In the genomic region with DNA sequence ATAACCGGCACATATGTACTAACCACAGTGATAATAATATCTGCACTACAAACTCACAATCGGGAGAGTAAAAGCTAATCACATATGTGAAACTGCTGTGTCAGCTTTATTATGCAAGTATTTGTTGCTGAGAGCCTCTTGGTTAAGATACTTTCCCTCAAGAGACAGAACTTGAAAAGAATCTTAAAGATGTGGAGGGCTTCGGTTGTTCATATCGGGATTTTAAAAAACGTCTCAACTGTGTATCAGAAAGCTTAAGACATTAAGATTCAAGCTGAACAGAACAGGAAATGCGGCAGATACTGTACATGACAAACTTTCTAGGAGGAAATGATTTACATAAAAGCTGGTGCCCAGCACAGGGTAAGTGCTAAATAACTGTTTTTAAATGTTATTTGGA, we compare ENCODE assay signal across 13 cellular contexts. TPM values are rescaled to one million over a fixed set of nuclear protein-coding genes. Genes with fewer than 3 reads are reported as not detected.
A peak's percentile ranks its signal among the peaks of the same experiment; 100 is the strongest.
DNase-seq lines count a peak whose midpoint lies in the region; ATAC-seq and TF ChIP-seq lines count a peak whose summit lies in the region.
"Had no signal": no experiment of that assay in that cellular context is flagged by ENCODE, and none has a peak within 500 bp of the region (broad histone marks: within the 10 kb centered on the region; RNA-seq: fewer than 3 reads in every experiment).

No MANE protein-coding gene starts in this region.

- H3K4me1 Mint-ChIP-seq in effector memory CD8-positive, alpha-beta T cell (ENCODE audit: low read depth in 2 of 2): peaks cover 3 to 7% of the 10 kb centered on the region in 2 donors

- ATAC-seq in HG03432 (IDR thresholded peaks at IDR 0.05; ENCODE audit: unreplicated experiment) (peak; percentile 24), HG03135 (IDR thresholded peaks at IDR 0.05; ENCODE audit: unreplicated experiment) (no peak), HG02759 (IDR thresholded peaks at IDR 0.05; ENCODE audit: unreplicated experiment) (no peak), SK-N-SH treated with all-trans-retinoic acid at 6 μM for 48 hours (no peak)
- ATAC-seq in effector memory CD8-positive, alpha-beta T cell (replicated peaks): peak; percentile 30

- 38 to 72% methylated on average over 6 of the region's 6 CpGs for WGBS in sigmoid colon, 2 donors

- DNase-seq in GM03348 (ENCODE audit: low spot score) (peak; percentile 17), sigmoid colon (no peak), cardiac septum (ENCODE audit: low spot score) (no peak)
- DNase-seq in effector memory CD8-positive, alpha-beta T cell: no peak
- DNase-seq: activated CD4-positive, alpha-beta T cell treated with anti-CD3 and anti-CD28 coated beads, Interleukin-2, amount 50 U/mL, for 48 hours; DND-41; mesendoderm; NCI-H524 treated with DMSO at 0.1 percent for 48 hours had no signal

- no peaks in the 10 kb centered on the region for H3K36me3 ChIP-seq in sigmoid colon
- H3K36me3 ChIP-seq: breast epithelium had no signal

- H3K4me3 ChIP-seq in sigmoid colon: no peak overlapping the region

- H3K4me3 Mint-ChIP-seq in effector memory CD8-positive, alpha-beta T cell: peak overlapping the region; percentile 74

- peaks cover 0 to 22% (median 9%) of the 10 kb centered on the region in 4 donors for H3K4me1 ChIP-seq in sigmoid colon
- H3K4me1 ChIP-seq: breast epithelium had no signal

- peaks cover 0 to 7% of the 10 kb centered on the region in 2 donors for H3K9me3 Mint-ChIP-seq in effector memory CD8-positive, alpha-beta T cell

- no peaks in the 10 kb centered on the region for H3K27me3 ChIP-seq in sigmoid colon
- H3K27me3 ChIP-seq: breast epithelium had no signal

- TF ChIP-seq POLR2A in sigmoid colon (IDR thresholded peaks at IDR 0.05): no peak

- no peak for TF ChIP-seq CTCF in sigmoid colon (IDR thresholded peaks at IDR 0.05)

- H3K27me3 Mint-ChIP-seq in effector memory CD8-positive, alpha-beta T cell: peaks cover 0 to 7% of the 10 kb centered on the region in 2 donors

- H3K27ac ChIP-seq in sigmoid colon: peak overlapping the region; percentile 82 to 86 (median 85)

- H3K36me3 Mint-ChIP-seq in effector memory CD8-positive, alpha-beta T cell (ENCODE audit: insufficient read depth): peaks cover 6% of the 10 kb centered on the region

- H3K27ac Mint-ChIP-seq in effector memory CD8-positive, alpha-beta T cell: peak overlapping the region; percentile 63 to 84

- no peak for TF ChIP-seq EP300 in sigmoid colon (IDR thresholded peaks at IDR 0.05)

- intact Hi-C loops in sigmoid colon (cut with DNase I) (loop anchor here (5.0 to 10.0 kb wide), 3 partner anchors 60 to 275 kb away; a partner anchor contains a TSS), cardiac septum (cut with DNase I) (loop anchor here (10.0 kb wide), 1 partner anchor 108 kb away; no protein-coding TSS in a partner anchor)

- peaks cover 0 to 3% (median 0%) of the 10 kb centered on the region in 4 donors for H3K9me3 ChIP-seq in sigmoid colon
- H3K9me3 ChIP-seq: breast epithelium had no signal

TF ChIP-seq in SK-N-SH treated with all-trans-retinoic acid at 6 μM for 48 hours, 23 proteins besides CTCF, POLR2A, EP300 and RAD21:
- TF ChIP-seq, protein P1, sequence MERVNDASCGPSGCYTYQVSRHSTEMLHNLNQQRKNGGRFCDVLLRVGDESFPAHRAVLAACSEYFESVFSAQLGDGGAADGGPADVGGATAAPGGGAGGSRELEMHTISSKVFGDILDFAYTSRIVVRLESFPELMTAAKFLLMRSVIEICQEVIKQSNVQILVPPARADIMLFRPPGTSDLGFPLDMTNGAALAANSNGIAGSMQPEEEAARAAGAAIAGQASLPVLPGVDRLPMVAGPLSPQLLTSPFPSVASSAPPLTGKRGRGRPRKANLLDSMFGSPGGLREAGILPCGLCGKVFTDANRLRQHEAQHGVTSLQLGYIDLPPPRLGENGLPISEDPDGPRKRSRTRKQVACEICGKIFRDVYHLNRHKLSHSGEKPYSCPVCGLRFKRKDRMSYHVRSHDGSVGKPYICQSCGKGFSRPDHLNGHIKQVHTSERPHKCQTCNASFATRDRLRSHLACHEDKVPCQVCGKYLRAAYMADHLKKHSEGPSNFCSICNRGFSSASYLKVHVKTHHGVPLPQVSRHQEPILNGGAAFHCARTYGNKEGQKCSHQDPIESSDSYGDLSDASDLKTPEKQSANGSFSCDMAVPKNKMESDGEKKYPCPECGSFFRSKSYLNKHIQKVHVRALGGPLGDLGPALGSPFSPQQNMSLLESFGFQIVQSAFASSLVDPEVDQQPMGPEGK (CRISPR knock-in tag; IDR thresholded peaks at IDR 0.05; ENCODE audit: borderline replicate concordance): no peak
- TF ChIP-seq TCF4 (CRISPR knock-in tag; IDR thresholded peaks at IDR 0.05; ENCODE audit: borderline replicate concordance): no peak
- TF ChIP-seq, protein P2, sequence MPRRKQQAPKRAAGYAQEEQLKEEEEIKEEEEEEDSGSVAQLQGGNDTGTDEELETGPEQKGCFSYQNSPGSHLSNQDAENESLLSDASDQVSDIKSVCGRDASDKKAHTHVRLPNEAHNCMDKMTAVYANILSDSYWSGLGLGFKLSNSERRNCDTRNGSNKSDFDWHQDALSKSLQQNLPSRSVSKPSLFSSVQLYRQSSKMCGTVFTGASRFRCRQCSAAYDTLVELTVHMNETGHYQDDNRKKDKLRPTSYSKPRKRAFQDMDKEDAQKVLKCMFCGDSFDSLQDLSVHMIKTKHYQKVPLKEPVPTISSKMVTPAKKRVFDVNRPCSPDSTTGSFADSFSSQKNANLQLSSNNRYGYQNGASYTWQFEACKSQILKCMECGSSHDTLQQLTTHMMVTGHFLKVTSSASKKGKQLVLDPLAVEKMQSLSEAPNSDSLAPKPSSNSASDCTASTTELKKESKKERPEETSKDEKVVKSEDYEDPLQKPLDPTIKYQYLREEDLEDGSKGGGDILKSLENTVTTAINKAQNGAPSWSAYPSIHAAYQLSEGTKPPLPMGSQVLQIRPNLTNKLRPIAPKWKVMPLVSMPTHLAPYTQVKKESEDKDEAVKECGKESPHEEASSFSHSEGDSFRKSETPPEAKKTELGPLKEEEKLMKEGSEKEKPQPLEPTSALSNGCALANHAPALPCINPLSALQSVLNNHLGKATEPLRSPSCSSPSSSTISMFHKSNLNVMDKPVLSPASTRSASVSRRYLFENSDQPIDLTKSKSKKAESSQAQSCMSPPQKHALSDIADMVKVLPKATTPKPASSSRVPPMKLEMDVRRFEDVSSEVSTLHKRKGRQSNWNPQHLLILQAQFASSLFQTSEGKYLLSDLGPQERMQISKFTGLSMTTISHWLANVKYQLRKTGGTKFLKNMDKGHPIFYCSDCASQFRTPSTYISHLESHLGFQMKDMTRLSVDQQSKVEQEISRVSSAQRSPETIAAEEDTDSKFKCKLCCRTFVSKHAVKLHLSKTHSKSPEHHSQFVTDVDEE (CRISPR knock-in tag; IDR thresholded peaks at IDR 0.05): no peak
- no peak for TF ChIP-seq ZFP30 (CRISPR knock-in tag; IDR thresholded peaks at IDR 0.05)
- TF ChIP-seq OSR1 (CRISPR knock-in tag; IDR thresholded peaks at IDR 0.05): no peak
- TF ChIP-seq ZFP3 (CRISPR knock-in tag; IDR thresholded peaks at IDR 0.05): no peak
- TF ChIP-seq, protein P3, sequence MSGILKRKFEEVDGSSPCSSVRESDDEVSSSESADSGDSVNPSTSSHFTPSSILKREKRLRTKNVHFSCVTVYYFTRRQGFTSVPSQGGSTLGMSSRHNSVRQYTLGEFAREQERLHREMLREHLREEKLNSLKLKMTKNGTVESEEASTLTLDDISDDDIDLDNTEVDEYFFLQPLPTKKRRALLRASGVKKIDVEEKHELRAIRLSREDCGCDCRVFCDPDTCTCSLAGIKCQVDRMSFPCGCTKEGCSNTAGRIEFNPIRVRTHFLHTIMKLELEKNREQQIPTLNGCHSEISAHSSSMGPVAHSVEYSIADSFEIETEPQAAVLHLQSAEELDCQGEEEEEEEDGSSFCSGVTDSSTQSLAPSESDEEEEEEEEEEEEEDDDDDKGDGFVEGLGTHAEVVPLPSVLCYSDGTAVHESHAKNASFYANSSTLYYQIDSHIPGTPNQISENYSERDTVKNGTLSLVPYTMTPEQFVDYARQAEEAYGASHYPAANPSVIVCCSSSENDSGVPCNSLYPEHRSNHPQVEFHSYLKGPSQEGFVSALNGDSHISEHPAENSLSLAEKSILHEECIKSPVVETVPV (CRISPR knock-in tag; IDR thresholded peaks at IDR 0.05): no peak

RNA-seq across cellular contexts. Expression of a gene that starts 27.5 kb away (rescaled TPM):
- total RNA-seq in sigmoid colon: 10 to 100 TPM; 41.7 to 54.0 (median 49.4) TPM
- 1 to 10 TPM in 2 of 3 donors, under 1 TPM in 1; 0.92 to 3.1 (median 3.0) TPM for polyA plus RNA-seq in sigmoid colon
- 9.8 TPM for total RNA-seq in cardiac septum

Comparison
In these comparisons a context has a peak if more than half of its experiments do, and no peak if none do; other contexts are left out.
1. ATAC-seq: peak in HG03432 (single experiment) and effector memory CD8-positive, alpha-beta T cell (single experiment); none in HG03135 (single experiment), HG02759 (single experiment) and SK-N-SH treated with all-trans-retinoic acid at 6 μM for 48 hours (single experiment).